Comparison of ENCODE assay signal across 37 cellular contexts in genomic region chr4:80301884-80302283, GRCh38. TPM values are rescaled to one million over a fixed set of nuclear protein-coding genes. Genes with fewer than 3 reads are reported as not detected.
"Had no signal": no experiment of that assay in that cellular context is flagged by ENCODE, and none has a peak within 500 bp of the region (broad histone marks: within the 10 kb centered on the region; RNA-seq: fewer than 3 reads in every experiment).

No MANE protein-coding gene starts in this region.

- H3K9me3 ChIP-seq: MG63 had no signal

- DNase-seq: Karpas-422, Kasumi-1, MG63, MM.1S, MV-4-11, NCI-H1048, NCI-H1092, NCI-H1092 treated with DMSO at 0.1 percent for 48 hours, NCI-H1105, NCI-H1105 treated with DMSO at 0.1 percent for 48 hours, NCI-H1417, NCI-H1417 treated with DMSO at 0.1 percent for 48 hours, NCI-H1436, NCI-H1436 treated with DMSO at 0.1 percent for 48 hours, NCI-H146, NCI-H1694, NCI-H1694 treated with DMSO at 0.1 percent for 48 hours, NCI-H187, NCI-H187 treated with DMSO at 0.1 percent for 48 hours, NCI-H1930, NCI-H2029, NCI-H2029 treated with DMSO at 0.1 percent for 48 hours, NCI-H2081, NCI-H2081 treated with DMSO at 0.1 percent for 48 hours, NCI-H2107, NCI-H2171, NCI-H2171 treated with DMSO at 0.1 percent for 48 hours, NCI-H2227 treated with DMSO at 0.1 percent for 48 hours, NCI-H226, NCI-H345, NCI-H446, NCI-H446 treated with DMSO at 0.1 percent for 48 hours, NCI-H510A, NCI-H510A treated with DMSO at 0.1 percent for 48 hours had no signal

- H3K4me3 ChIP-seq: MG63 had no signal

- H3K27me3 ChIP-seq: MG63 had no signal

RNA-seq across cellular contexts. Expression of gene CFAP299, which starts 33.6 kb away (rescaled TPM):
- total RNA-seq: M059J, NCI-H460 had no signal

RNA-seq across cellular contexts. Expression of gene FGF5, which starts 35.4 kb away (rescaled TPM):
- total RNA-seq: MCF 10A, NCI-H460 had no signal
